In genomic region chr17:18921912-18922451, GRCh38 we compare ENCODE assay signal across 8 cellular contexts. TPM values are rescaled to one million over a fixed set of nuclear protein-coding genes. Genes with fewer than 3 reads are reported as not detected.
DNase-seq lines count a peak whose midpoint lies in the region; ATAC-seq and TF ChIP-seq lines count a peak whose summit lies in the region.

No MANE protein-coding gene starts in this region.

- CTCF ChIA-PET in activated naive CD4-positive, alpha-beta T cell treated with anti-CD3 and anti-CD28 coated beads, Interleukin-2, amount 10 ng/mL, durations not matched to agents 7 days and 5 days (lab: Charles Lee) = no interaction called here

- peaks cover 0 to 8% (median 0%) of the 10 kb centered on the region in 4 donors for H3K36me3 ChIP-seq in sigmoid colon

- peak overlapping the region; percentile 67 for H3K27ac Mint-ChIP-seq in activated naive CD4-positive, alpha-beta T cell treated with anti-CD3 and anti-CD28 coated beads, Interleukin-2, amount 10 ng/mL, durations not matched to agents 7 days and 5 days
- H3K27ac Mint-ChIP-seq in activated T-cell treated with anti-CD3 and anti-CD28 coated beads, Interleukin-2, amount 50 U/mL, for 72 hours = peak overlapping the region; percentile 71

- H3K4me1 Mint-ChIP-seq in activated naive CD4-positive, alpha-beta T cell treated with anti-CD3 and anti-CD28 coated beads, Interleukin-2, amount 10 ng/mL, durations not matched to agents 7 days and 5 days = peaks cover 58% of the 10 kb centered on the region
- H3K4me1 Mint-ChIP-seq in activated T-cell treated with anti-CD3 and anti-CD28 coated beads, Interleukin-2, amount 50 U/mL, for 72 hours (ENCODE audit: low read depth) = peaks cover 66% of the 10 kb centered on the region

- no peak overlapping the region for H3K4me3 ChIP-seq in sigmoid colon

- peak overlapping the region in 3 of 4 donors; percentile 49 to 71 (median 55) for H3K27ac ChIP-seq in sigmoid colon

- H3K9me3 ChIP-seq in sigmoid colon = no peaks in the 10 kb centered on the region

- H3K36me3 Mint-ChIP-seq in activated naive CD4-positive, alpha-beta T cell treated with anti-CD3 and anti-CD28 coated beads, Interleukin-2, amount 10 ng/mL, durations not matched to agents 7 days and 5 days = peaks cover 34% of the 10 kb centered on the region
- peaks cover 2 to 9% of the 10 kb centered on the region in 2 donors for H3K36me3 Mint-ChIP-seq in activated T-cell treated with anti-CD3 and anti-CD28 coated beads, Interleukin-2, amount 50 U/mL, for 72 hours (ENCODE audit: insufficient read depth in 2 of 2)

- peak; percentile 68 for ATAC-seq in HG03159 (IDR thresholded peaks at IDR 0.05; ENCODE audit: unreplicated experiment)
- peak; percentile 83 to 89 for ATAC-seq in activated T-cell treated with anti-CD3 and anti-CD28 coated beads, Interleukin-2, amount 50 U/mL, for 72 hours (replicated peaks in 1 of 2)

- no peak for TF ChIP-seq POLR2A in sigmoid colon (IDR thresholded peaks at IDR 0.05)

- no peak for TF ChIP-seq EP300 in sigmoid colon (IDR thresholded peaks at IDR 0.05)

- H3K4me1 ChIP-seq in sigmoid colon = peaks cover 0 to 39% (median 28%) of the 10 kb centered on the region in 4 donors

- no peak for DNase-seq in activated naive CD4-positive, alpha-beta T cell treated with anti-CD3 and anti-CD28 coated beads, Interleukin-2, amount 10 ng/mL, durations not matched to agents 7 days and 5 days
- no peak for DNase-seq in activated naive CD4-positive, alpha-beta T cell (lab: John Stamatoyannopoulos, UW)
- DNase-seq in activated T-cell treated with anti-CD3 and anti-CD28 coated beads, Interleukin-2, amount 50 U/mL, for 72 hours = peak; percentile 18 to 41
- peak; percentile 59 for DNase-seq in sigmoid colon
- no peak for DNase-seq in SHP77 treated with DMSO at 0.1 percent for 48 hours (lab: John Stamatoyannopoulos, UW)
- DNase-seq in iPS-NIHi7 (ENCODE audit: extremely low spot score) = no peak
- DNase-seq in NCI-H2081 treated with DMSO at 0.1 percent for 48 hours (lab: John Stamatoyannopoulos, UW) = no peak

- no peaks in the 10 kb centered on the region for H3K27me3 Mint-ChIP-seq in activated naive CD4-positive, alpha-beta T cell treated with anti-CD3 and anti-CD28 coated beads, Interleukin-2, amount 10 ng/mL, durations not matched to agents 7 days and 5 days
- no peaks in the 10 kb centered on the region for H3K27me3 Mint-ChIP-seq in activated T-cell treated with anti-CD3 and anti-CD28 coated beads, Interleukin-2, amount 50 U/mL, for 72 hours (ENCODE audit: low read depth)

- peak overlapping the region; percentile 17 for H3K4me3 Mint-ChIP-seq in activated naive CD4-positive, alpha-beta T cell treated with anti-CD3 and anti-CD28 coated beads, Interleukin-2, amount 10 ng/mL, durations not matched to agents 7 days and 5 days
- peak overlapping the region; percentile 56 to 87 for H3K4me3 Mint-ChIP-seq in activated T-cell treated with anti-CD3 and anti-CD28 coated beads, Interleukin-2, amount 50 U/mL, for 72 hours

- no peaks in the 10 kb centered on the region for H3K27me3 ChIP-seq in sigmoid colon

- intact Hi-C loops in sigmoid colon (cut with DNase I) = no loop called here

- 28 to 47% methylated on average over 4 of the region's 4 CpGs for WGBS in sigmoid colon, 2 donors

- no peak for TF ChIP-seq CTCF in sigmoid colon (IDR thresholded peaks at IDR 0.05)

- no peaks in the 10 kb centered on the region for H3K9me3 Mint-ChIP-seq in activated naive CD4-positive, alpha-beta T cell treated with anti-CD3 and anti-CD28 coated beads, Interleukin-2, amount 10 ng/mL, durations not matched to agents 7 days and 5 days
- H3K9me3 Mint-ChIP-seq in activated T-cell treated with anti-CD3 and anti-CD28 coated beads, Interleukin-2, amount 50 U/mL, for 72 hours = no peaks in the 10 kb centered on the region

RNA-seq across cellular contexts. Expression of gene SLC5A10, which starts 30.0 kb away (rescaled TPM):
- total RNA-seq in activated T-cell treated with anti-CD3 and anti-CD28 coated beads, Interleukin-2, amount 50 U/mL, for 72 hours = not detected
- not detected for total RNA-seq in sigmoid colon
- polyA plus RNA-seq in sigmoid colon = under 1 TPM in 1 of 3 donors, not detected in 2; 0.19 TPM

Comparison
In these comparisons a context has a peak if more than half of its experiments do, and no peak if none do; other contexts are left out.
1. DNase-seq: peak in activated T-cell treated with anti-CD3 and anti-CD28 coated beads, Interleukin-2, amount 50 U/mL, for 72 hours (2 of 2) and sigmoid colon (single experiment); none in activated naive CD4-positive, alpha-beta T cell treated with anti-CD3 and anti-CD28 coated beads, Interleukin-2, amount 10 ng/mL, durations not matched to agents 7 days and 5 days (single experiment), activated naive CD4-positive, alpha-beta T cell (0 of 4), SHP77 treated with DMSO at 0.1 percent for 48 hours (single experiment), iPS-NIHi7 (single experiment) and NCI-H2081 treated with DMSO at 0.1 percent for 48 hours (single experiment).